Comparison of ENCODE assay signal across 19 cellular contexts in the genomic region with DNA sequence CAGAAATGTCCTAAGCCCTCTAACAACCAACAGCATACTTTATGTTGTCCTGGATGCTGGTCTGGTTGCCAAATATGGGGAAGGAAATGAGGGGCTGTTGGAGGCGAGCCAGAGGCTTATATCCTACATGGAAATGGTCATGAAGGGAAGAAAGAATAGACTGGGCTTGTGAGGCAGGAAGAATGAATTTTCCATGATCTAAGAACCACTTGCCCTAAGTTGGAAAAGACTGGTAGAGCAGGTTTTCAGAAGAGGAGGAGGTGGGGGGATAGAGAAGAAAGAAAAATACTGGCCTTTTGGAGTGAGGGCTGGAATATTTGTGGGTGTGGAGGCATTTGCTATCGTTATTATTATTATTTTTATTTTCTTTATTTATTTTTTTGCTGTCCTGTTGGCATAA.
"Had no signal": no experiment of that assay in that cellular context is flagged by ENCODE, and none has a peak within 500 bp of the region (broad histone marks: within the 10 kb centered on the region; RNA-seq: fewer than 3 reads in every experiment).

No MANE protein-coding gene starts in this region.

- H3K4me3 Mint-ChIP-seq: activated T-helper 17 cell treated with anti-CD3 and anti-CD28 coated beads, Interleukin-2, amount 50 U/mL, for 72 hours; dendritic cell treated with granulocyte-macrophage colony-stimulating factor and Interleukin-4, amounts not matched to agents 40 ng/mL and 50 ng/mL, for 4 days; naive B cell; stimulated activated naive B cell treated with anti-CD40 and anti-IgM and Interleukin-4, amounts not matched to agents 10 μg/mL and 1 μg/mL and 100 μg/mL, for 72 hours had no signal

- H3K4me1 Mint-ChIP-seq: naive B cell; stimulated activated naive B cell treated with anti-CD40 and anti-IgM and Interleukin-4, amounts not matched to agents 10 μg/mL and 1 μg/mL and 100 μg/mL, for 72 hours had no signal

- FAIRE-seq: bronchial epithelial cell had no signal

- H2AFZ ChIP-seq: parathyroid adenoma had no signal

- H3K27me3 ChIP-seq: gastrocnemius medialis, tibial artery had no signal

- H3K27ac ChIP-seq: gastrocnemius medialis, heart right ventricle, parathyroid adenoma, tibial artery had no signal

- H3K79me2 ChIP-seq: parathyroid adenoma had no signal

- H3K27ac Mint-ChIP-seq: activated T-helper 17 cell treated with anti-CD3 and anti-CD28 coated beads, Interleukin-2, amount 50 U/mL, for 72 hours; dendritic cell treated with granulocyte-macrophage colony-stimulating factor and Interleukin-4, amounts not matched to agents 40 ng/mL and 50 ng/mL, for 4 days; naive B cell; stimulated activated naive B cell treated with anti-CD40 and anti-IgM and Interleukin-4, amounts not matched to agents 10 μg/mL and 1 μg/mL and 100 μg/mL, for 72 hours had no signal

- H3K36me3 Mint-ChIP-seq: naive B cell; stimulated activated naive B cell treated with anti-CD40 and anti-IgM and Interleukin-4, amounts not matched to agents 10 μg/mL and 1 μg/mL and 100 μg/mL, for 72 hours had no signal

- H3K27me3 Mint-ChIP-seq: dendritic cell treated with granulocyte-macrophage colony-stimulating factor and Interleukin-4, amounts not matched to agents 40 ng/mL and 50 ng/mL, for 4 days; naive B cell; stimulated activated naive B cell treated with anti-CD40 and anti-IgM and Interleukin-4, amounts not matched to agents 10 μg/mL and 1 μg/mL and 100 μg/mL, for 72 hours had no signal

- DNase-seq: activated CD4-positive, alpha-beta T cell treated with anti-CD3 and anti-CD28 coated beads, Interleukin-2, amount 50 U/mL, for 4 hours; activated naive CD4-positive, alpha-beta T cell treated with Interleukin-2 at 50 U/mL for 16 hours; aorta; effector memory CD4-positive, alpha-beta T cell; gastrocnemius medialis; heart right ventricle; left colon; mammary epithelial cell; naive B cell; retina; stimulated activated CD4-positive, alpha-beta T cell treated with anti-CD3 and anti-CD28 coated beads, Interleukin-2, amount 100 ng/mL, for 48 hours; stimulated activated naive B cell treated with anti-CD40 and anti-IgM and Interleukin-4, amounts not matched to agents 10 μg/mL and 1 μg/mL and 100 μg/mL, for 72 hours; T-helper 9 cell; tibial artery had no signal

- H3K4me1 ChIP-seq: gastrocnemius medialis, heart right ventricle, parathyroid adenoma, tibial artery had no signal

- ATAC-seq: activated CD4-positive, CD25-positive, alpha-beta regulatory T cell treated with anti-CD3 and anti-CD28 coated beads, Interleukin-2, amount 50 U/mL, for 24 hours; activated T-helper 17 cell treated with anti-CD3 and anti-CD28 coated beads, Interleukin-2, amount 50 U/mL, for 72 hours; gastrocnemius medialis; heart right ventricle; stimulated activated naive B cell treated with anti-CD40 and anti-IgM and Interleukin-4, amounts not matched to agents 10 μg/mL and 1 μg/mL and 100 μg/mL, for 72 hours had no signal

- H3K9me3 ChIP-seq: gastrocnemius medialis, heart right ventricle, tibial artery had no signal

- H3K36me3 ChIP-seq: gastrocnemius medialis, heart right ventricle, tibial artery had no signal

- H3K4me3 ChIP-seq: gastrocnemius medialis, heart right ventricle, tibial artery had no signal

- H3K9ac ChIP-seq: parathyroid adenoma had no signal
